ENCODE assay signal across 1 cellular context in the genomic region with DNA sequence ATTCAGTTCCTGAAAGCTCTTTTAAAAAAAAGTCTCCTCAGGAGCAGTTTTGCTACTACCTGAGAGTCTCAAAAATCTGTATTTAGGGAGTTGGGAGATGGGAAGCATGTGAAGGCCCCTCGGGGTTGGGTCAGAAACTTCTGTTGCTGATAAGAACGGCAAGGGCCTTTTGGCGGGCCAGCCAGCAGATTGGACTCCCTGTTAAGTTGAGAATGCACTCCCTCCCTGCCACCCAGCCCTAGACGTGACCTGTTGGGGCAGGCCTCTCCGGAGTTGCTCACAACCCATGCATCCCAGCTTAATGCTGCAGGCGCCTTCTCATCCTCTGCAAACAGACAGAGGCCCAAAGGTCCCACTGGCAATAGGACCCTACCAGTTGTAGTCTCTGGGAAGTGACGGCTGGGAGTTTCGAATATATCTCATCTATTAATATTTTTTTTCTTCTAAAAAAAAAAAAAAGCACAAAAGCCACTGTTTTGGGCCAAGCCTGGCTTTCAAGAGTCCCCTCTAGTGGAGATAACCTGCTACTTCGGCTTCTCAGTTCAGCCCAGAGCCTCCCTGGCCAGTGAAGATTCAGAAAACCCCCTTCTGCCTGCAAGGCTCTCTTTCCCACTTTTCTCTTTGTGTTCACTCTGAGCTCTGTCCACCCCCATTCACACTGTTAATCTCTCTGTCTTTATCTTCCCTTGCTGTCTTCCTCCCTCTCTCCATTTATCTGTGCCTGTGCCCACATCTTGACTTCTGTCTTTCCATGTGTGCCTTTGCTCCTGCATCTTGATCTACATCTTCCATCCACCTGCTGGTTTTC.
TF ChIP-seq lines count a peak whose summit lies in the region.

No MANE protein-coding gene starts in this region.

TF ChIP-seq in K562, 482 proteins besides CTCF, POLR2A, EP300 and RAD21 (continued from another document):
- TF ChIP-seq, protein P1, sequence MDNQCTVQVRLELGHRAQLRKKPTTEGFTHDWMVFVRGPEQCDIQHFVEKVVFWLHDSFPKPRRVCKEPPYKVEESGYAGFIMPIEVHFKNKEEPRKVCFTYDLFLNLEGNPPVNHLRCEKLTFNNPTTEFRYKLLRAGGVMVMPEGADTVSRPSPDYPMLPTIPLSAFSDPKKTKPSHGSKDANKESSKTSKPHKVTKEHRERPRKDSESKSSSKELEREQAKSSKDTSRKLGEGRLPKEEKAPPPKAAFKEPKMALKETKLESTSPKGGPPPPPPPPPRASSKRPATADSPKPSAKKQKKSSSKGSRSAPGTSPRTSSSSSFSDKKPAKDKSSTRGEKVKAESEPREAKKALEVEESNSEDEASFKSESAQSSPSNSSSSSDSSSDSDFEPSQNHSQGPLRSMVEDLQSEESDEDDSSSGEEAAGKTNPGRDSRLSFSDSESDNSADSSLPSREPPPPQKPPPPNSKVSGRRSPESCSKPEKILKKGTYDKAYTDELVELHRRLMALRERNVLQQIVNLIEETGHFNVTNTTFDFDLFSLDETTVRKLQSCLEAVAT (IDR thresholded peaks at IDR 0.05), result peak in 1 of 2 experiments; percentile 64; a peak in 1 of 4 replicates
- TF ChIP-seq MAZ (CRISPR knock-in tag; conservative IDR thresholded peaks at IDR 0.05 in 1 of 2, IDR thresholded peaks at IDR 0.05 in 1 of 2) (peak; percentile 31 to 55; a peak in 1 of 4 replicates), ELF4 (CRISPR knock-in tag; IDR thresholded peaks at IDR 0.05) (0 out of 2 replicates have a peak, but pooled peaks have one; percentile 76), L3MBTL2 (IDR thresholded peaks at IDR 0.05) (peak; percentile 43; the same call in 1 of the 2 replicates), ZNF384 (IDR thresholded peaks at IDR 0.05; ENCODE audit: low read depth, low read length) (peak; percentile 97), CBFA2T2 (conservative IDR thresholded peaks at IDR 0.05) (peak; percentile 31; the same call in 1 of the 2 replicates), SRF (CRISPR knock-in tag; IDR thresholded peaks at IDR 0.05) (0 out of 4 replicates have a peak, but pooled peaks of 1 of the 2 experiments have one; percentile 31)
TF ChIP-seq in K562: peak in this region for 34.
